1 cellular context compared by ENCODE assay signal in genomic region chr20:50314936-50315335, GRCh38.
TF ChIP-seq lines count a peak whose summit lies in the region.

No MANE protein-coding gene starts in this region.

TF ChIP-seq in A549, 52 proteins besides CTCF, POLR2A, EP300 and RAD21 (continued from another document):
- TF ChIP-seq PBX3 (IDR thresholded peaks at IDR 0.05) (no peak), MAZ (IDR thresholded peaks at IDR 0.05; ENCODE audit: borderline replicate concordance, low read depth, low read length) (no peak), CBX8 (IDR thresholded peaks at IDR 0.05) (no peak), JUNB (IDR thresholded peaks at IDR 0.05) (no peak), SMC3 (IDR thresholded peaks at IDR 0.05) (no peak), MAFK (IDR thresholded peaks at IDR 0.05; ENCODE audit: partially characterized antibody) (no peak), FOSL2 (IDR thresholded peaks at IDR 0.05) (no peak), FOSL2 (CRISPR knock-in tag; IDR thresholded peaks at IDR 0.05) (no peak), CHD4 (IDR thresholded peaks at IDR 0.05; ENCODE audit: borderline replicate concordance) (no peak), RARB (CRISPR knock-in tag; IDR thresholded peaks at IDR 0.05) (no peak), HES2 (IDR thresholded peaks at IDR 0.05) (no peak)
